ENCODE assay signal across 8 cellular contexts in the genomic region with DNA sequence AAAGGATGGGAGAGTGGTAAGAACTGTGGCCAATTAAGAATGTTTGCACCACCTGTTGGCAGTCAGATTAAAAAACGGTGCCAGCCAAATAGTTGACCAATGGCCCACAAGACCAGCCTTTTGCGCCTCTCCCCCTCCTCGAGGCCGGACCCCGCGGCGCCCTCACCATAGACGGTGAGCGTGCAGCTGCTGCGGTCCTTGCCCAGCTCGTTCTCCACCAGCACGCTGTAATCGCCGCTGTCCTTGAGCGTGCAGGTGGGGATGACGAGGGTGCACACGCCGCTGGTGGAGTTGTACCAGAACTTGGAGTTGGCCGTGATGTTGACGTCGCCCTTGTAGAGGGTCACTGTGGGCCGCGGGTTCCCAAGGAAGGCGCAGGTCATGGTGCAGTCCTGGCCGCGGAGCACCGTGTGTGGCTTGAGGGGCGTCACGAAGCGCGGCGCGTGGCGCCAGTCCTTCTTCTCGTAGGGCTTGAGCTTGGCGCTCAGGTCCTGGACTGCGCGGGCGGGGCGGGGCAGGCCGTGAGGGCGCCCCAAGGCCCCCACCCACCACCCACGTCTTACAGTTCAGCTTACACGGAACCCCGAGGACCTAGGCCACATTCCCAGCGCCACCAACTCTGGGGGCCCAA. TPM values are rescaled to one million over a fixed set of nuclear protein-coding genes. Genes with fewer than 3 reads are reported as not detected.
DNase-seq lines count a peak whose midpoint lies in the region; ATAC-seq and TF ChIP-seq lines count a peak whose summit lies in the region.

No MANE protein-coding gene starts in this region.

- 2 to 7% methylated on average over 19 to 41 of the region's 46 CpGs for WGBS in lower leg skin, 2 donors
- 3% methylated on average over 46 of the region's 46 CpGs for WGBS in thymus

- peak; percentile 26 for DNase-seq in NCI-H1105 (lab: John Stamatoyannopoulos, UW)
- no peak for DNase-seq in cardiac fibroblast (ENCODE audit: low read depth in 2 of 2)
- no peak for DNase-seq in lower leg skin (ENCODE audit: low spot score in 2 of 2)
- DNase-seq in HT-29 (ENCODE audit: low spot score), result no peak
- DNase-seq in GM20000 (ENCODE audit: low spot score), result no peak

- H3K4me3 ChIP-seq in ACC112 (ENCODE audit: low read depth, low read length), result peak overlapping the region; percentile 74
- peak overlapping the region; percentile 23 to 24 for H3K4me3 ChIP-seq in cardiac fibroblast (replicated peaks in 1 of 2; ENCODE audit: low read depth in 2 of 2, low read length in 2 of 2)
- H3K4me3 ChIP-seq in lower leg skin (ENCODE audit: low read depth, poor library complexity, severe bottlenecking), result peak overlapping the region; percentile 10
- peak overlapping the region; percentile 49 for H3K4me3 ChIP-seq in thymus (ENCODE audit: low read length)

- TF ChIP-seq POLR2A in lower leg skin (IDR thresholded peaks at IDR 0.05), result no peak

- TF ChIP-seq CTCF in cardiac fibroblast (IDR thresholded peaks at IDR 0.05; ENCODE audit: low read depth, low read length) (no peak), lower leg skin (IDR thresholded peaks at IDR 0.05) (no peak), GM20000 (IDR thresholded peaks at IDR 0.05; ENCODE audit: extremely low read depth, missing control alignments) (no peak)

- no peak overlapping the region for H3K27ac ChIP-seq in ACC112 (ENCODE audit: low read depth, low read length)
- no peak overlapping the region for H3K27ac ChIP-seq in thymus (ENCODE audit: low read depth)

- no peaks in the 10 kb centered on the region for H3K79me2 ChIP-seq in ACC112 (ENCODE audit: control insufficient read depth, insufficient read depth, low read length, unreplicated experiment)

- no peak for ATAC-seq in GM21528 (IDR thresholded peaks at IDR 0.05; ENCODE audit: low FRiP score, unreplicated experiment)

- H3K36me3 ChIP-seq in ACC112 (ENCODE audit: insufficient read depth, low read length) (no peaks in the 10 kb centered on the region), thymus (ENCODE audit: control insufficient read depth, insufficient read depth) (peaks cover 7% of the 10 kb centered on the region)

- H3K4me1 ChIP-seq in ACC112 (ENCODE audit: control insufficient read depth, insufficient read depth, low read length, unreplicated experiment) (no peaks in the 10 kb centered on the region), thymus (ENCODE audit: control insufficient read depth, insufficient read depth, low read length) (peaks cover 3% of the 10 kb centered on the region)

- H2AFZ ChIP-seq in ACC112 (ENCODE audit: low read length, unreplicated experiment), result peak overlapping the region; percentile 77

- intact Hi-C loops in lower leg skin (cut with DNase I; ENCODE audit: low total_unique reads), result no loop called here

- H3K9me3 ChIP-seq in thymus (ENCODE audit: control insufficient read depth), result no peaks in the 10 kb centered on the region

- H3K27me3 ChIP-seq in ACC112 (ENCODE audit: insufficient read depth, low read length) (peaks cover 74% of the 10 kb centered on the region), thymus (ENCODE audit: control insufficient read depth, insufficient read depth) (peaks cover 6% of the 10 kb centered on the region)

RNA-seq across cellular contexts. Expression of a gene that starts 7.2 kb away (rescaled TPM):
- total RNA-seq in lower leg skin, result 10 to 100 TPM; 37.6 to 96.2 (median 52.8) TPM
- 1.9 TPM for polyA plus RNA-seq in thymus
- total RNA-seq in HT-29 (2014; rRNA removed; shearing (Covaris generic)), result 3.1 and 5.6 TPM in 2 replicates

RNA-seq across cellular contexts. Expression of a gene that starts 20.2 kb away (rescaled TPM):
- under 1 TPM in 3 of 4 donors, not detected in 1; 0.15 to 0.68 (median 0.34) TPM for total RNA-seq in lower leg skin
- 0.57 TPM for polyA plus RNA-seq in thymus
- 0.03 and 1.8 TPM in 2 replicates for total RNA-seq in HT-29 (2014; rRNA removed; shearing (Covaris generic))

Comparison
In these comparisons a context has a peak if more than half of its experiments do, and no peak if none do; other contexts are left out.
1. H3K4me3 ChIP-seq: peak in every context shown above with its lines; median percentile 74 in ACC112; 49 in thymus; 24 in cardiac fibroblast; 10 in lower leg skin.